ENCODE assay signal across 24 cellular contexts in the genomic region with DNA sequence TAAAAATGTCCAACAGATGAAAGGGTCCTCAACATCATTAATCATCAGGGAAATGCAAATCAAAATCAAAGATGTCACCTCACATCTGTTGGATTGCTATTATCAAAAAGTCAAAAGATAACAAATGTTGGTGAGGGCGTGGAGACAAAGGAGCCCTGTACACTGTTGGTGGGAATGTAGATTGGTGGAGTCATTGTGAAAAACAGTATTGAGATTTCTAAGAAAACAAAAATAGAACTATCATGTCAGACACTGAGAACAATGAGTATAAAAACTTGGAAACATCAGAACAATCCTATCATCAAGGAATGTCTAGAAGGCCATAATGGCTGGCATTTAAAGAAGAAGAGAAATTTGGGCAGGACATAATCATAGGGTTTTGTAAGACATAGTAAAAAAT.
A peak's percentile ranks its signal among the peaks of the same experiment; 100 is the strongest.
DNase-seq lines count a peak whose midpoint lies in the region; ATAC-seq and TF ChIP-seq lines count a peak whose summit lies in the region.
"Had no signal": no experiment of that assay in that cellular context is flagged by ENCODE, and none has a peak within 500 bp of the region (broad histone marks: within the 10 kb centered on the region; RNA-seq: fewer than 3 reads in every experiment).

No MANE protein-coding gene starts in this region.

- no peak overlapping the region for H3K9ac ChIP-seq in mammary epithelial cell (ENCODE audit: insufficient read depth, low read length)

- H3K4me2 ChIP-seq in mammary epithelial cell (ENCODE audit: insufficient read depth, low read depth, low read length) = no peak overlapping the region

- DNase-seq in MCF 10A (ENCODE audit: unreplicated experiment) (no peak), mammary epithelial cell (no peak), NCI-H82 (lab: John Stamatoyannopoulos, UW) (peak; percentile 53), dermis blood vessel endothelial cell (no peak), NCI-H187 (lab: John Stamatoyannopoulos, UW) (no peak)
- DNase-seq in CD8-positive, alpha-beta memory T cell = no peak
- DNase-seq: BE2C, DMS153, DND-41, Karpas-422, NCI-H1092 treated with DMSO at 0.1 percent for 48 hours, NCI-H1436, NCI-H187 treated with DMSO at 0.1 percent for 48 hours, NCI-H2171 treated with DMSO at 0.1 percent for 48 hours, NCI-H345, NCI-H748 treated with DMSO at 0.1 percent for 48 hours, Peyer's patch, SHP77 treated with DMSO at 0.1 percent for 48 hours, T-helper 1 cell had no signal

- H3K4me1 ChIP-seq in mammary epithelial cell (ENCODE audit: insufficient read depth, low read length) = peaks cover 38% of the 10 kb centered on the region
- no peaks in the 10 kb centered on the region for H3K4me1 ChIP-seq in CD8-positive, alpha-beta memory T cell (ENCODE audit: insufficient read depth, low read length)
- H3K4me1 ChIP-seq: BE2C, Peyer's patch had no signal

- no peaks in the 10 kb centered on the region for H4K20me1 ChIP-seq in mammary epithelial cell (ENCODE audit: insufficient read depth, low read length)

- no peaks in the 10 kb centered on the region for H3K79me2 ChIP-seq in mammary epithelial cell (ENCODE audit: insufficient read depth, low read length)

- H3K9me3 ChIP-seq in mammary epithelial cell (replicated peaks; ENCODE audit: insufficient read depth, low read length) = no peaks in the 10 kb centered on the region
- no peaks in the 10 kb centered on the region for H3K9me3 ChIP-seq in CD8-positive, alpha-beta memory T cell (ENCODE audit: low read length)
- H3K9me3 ChIP-seq: BE2C, Peyer's patch had no signal

- in situ Hi-C loops in mammary epithelial cell (cut with MboI; ENCODE audit: low sequenced_read_pairs in 2 of 2) = no loop called here

- H3K27me3 Mint-ChIP-seq in MCF 10A (ENCODE audit: insufficient read depth, unreplicated experiment) = no peaks in the 10 kb centered on the region
- H3K27me3 Mint-ChIP-seq in CD8-positive, alpha-beta memory T cell = peaks cover 0 to 9% of the 10 kb centered on the region in 2 donors

- no peak overlapping the region for H3K27ac ChIP-seq in mammary epithelial cell (ENCODE audit: insufficient read depth, low read depth, low read length)
- H3K27ac ChIP-seq in CD8-positive, alpha-beta memory T cell (ENCODE audit: low read depth, low read length) = no peak overlapping the region
- H3K27ac ChIP-seq: 22Rv1, Peyer's patch had no signal

- peaks cover 7% of the 10 kb centered on the region for H3K36me3 Mint-ChIP-seq in MCF 10A (ENCODE audit: insufficient read depth, unreplicated experiment)
- no peaks in the 10 kb centered on the region for H3K36me3 Mint-ChIP-seq in CD8-positive, alpha-beta memory T cell
- H3K36me3 Mint-ChIP-seq: CD14-positive monocyte had no signal

- peak; percentile 60 for ATAC-seq in HG02885 (IDR thresholded peaks at IDR 0.05; ENCODE audit: poor library complexity, unreplicated experiment)
- no peak for ATAC-seq in GM21423 (IDR thresholded peaks at IDR 0.05; ENCODE audit: unreplicated experiment)

- H3K27me3 ChIP-seq in mammary epithelial cell (ENCODE audit: insufficient read depth, low read length) = no peaks in the 10 kb centered on the region
- H3K27me3 ChIP-seq in CD8-positive, alpha-beta memory T cell (ENCODE audit: insufficient read depth, low read length, poor library complexity, severe bottlenecking) = no peaks in the 10 kb centered on the region
- H3K27me3 ChIP-seq: BE2C, Peyer's patch had no signal

- BruUV-seq in MCF 10A (replicated peaks; lab: Mats Ljungman, UMichigan) = no TSS peak
- BruUV-seq in mammary epithelial cell (replicated peaks; lab: Mats Ljungman, UMichigan) = no TSS peak

- no peak overlapping the region for H3K4me3 ChIP-seq in mammary epithelial cell (replicated peaks in 1 of 3; ENCODE audit: insufficient read depth in 1 of 3, low read depth in 2 of 3, low read length in 3 of 3)
- H3K4me3 ChIP-seq in CD8-positive, alpha-beta memory T cell (ENCODE audit: low read length) = no peak overlapping the region
- H3K4me3 ChIP-seq: Peyer's patch had no signal

- H3K9me3 Mint-ChIP-seq in MCF 10A (ENCODE audit: unreplicated experiment) = no peaks in the 10 kb centered on the region
- H3K9me3 Mint-ChIP-seq in CD8-positive, alpha-beta memory T cell = peaks cover 0 to 5% (median 4%) of the 10 kb centered on the region in 5 donors
- H3K9me3 Mint-ChIP-seq: T-helper 2 cell treated with Interferon-gamma antibody and Interleukin-4, amounts not matched to agents 5 μg/mL and 100 μg/mL, for 36 hours had no signal

- dilution Hi-C loops in mammary epithelial cell (cut with HindIII; ENCODE audit: low sequenced_read_pairs) = no loop called here

- intact Hi-C loops in MCF 10A (cut with micrococcal nuclease) (no loop called here), mammary epithelial cell (cut with micrococcal nuclease) (no loop called here)

- H3K4me3 Mint-ChIP-seq in MCF 10A (ENCODE audit: unreplicated experiment) = no peak overlapping the region
- H3K4me3 Mint-ChIP-seq in CD8-positive, alpha-beta memory T cell = no peak overlapping the region
- H3K4me3 Mint-ChIP-seq: CD14-positive monocyte; T-helper 2 cell treated with Interferon-gamma antibody and Interleukin-4, amounts not matched to agents 5 μg/mL and 100 μg/mL, for 36 hours had no signal

- H3K36me3 ChIP-seq in mammary epithelial cell (ENCODE audit: insufficient read depth, low read length) = no peaks in the 10 kb centered on the region
- H3K36me3 ChIP-seq in CD8-positive, alpha-beta memory T cell (ENCODE audit: insufficient read depth, low read length) = no peaks in the 10 kb centered on the region
- H3K36me3 ChIP-seq: BE2C, Peyer's patch had no signal

- 50% methylated on average over 1 of the region's 1 CpG for WGBS in mammary epithelial cell (ENCODE audit: low coverage, missing lambda C conversion rate)

- peak overlapping the region; percentile 73 for H3K27ac Mint-ChIP-seq in MCF 10A (ENCODE audit: low read depth, unreplicated experiment)
- H3K27ac Mint-ChIP-seq in CD8-positive, alpha-beta memory T cell = no peak overlapping the region
- H3K27ac Mint-ChIP-seq: CD14-positive monocyte; T-helper 2 cell treated with Interferon-gamma antibody and Interleukin-4, amounts not matched to agents 5 μg/mL and 100 μg/mL, for 36 hours had no signal

- POLR2A ChIA-PET in MCF 10A (lab: Yijun Ruan, JAX) = no interaction called here
- POLR2A ChIA-PET in CD8-positive, alpha-beta memory T cell (lab: Charles Lee) = no interaction called here

- TF ChIP-seq CTCF in MCF 10A (IDR thresholded peaks at IDR 0.05; ENCODE audit: unreplicated experiment) = no peak
- TF ChIP-seq CTCF in mammary epithelial cell (conservative IDR thresholded peaks at IDR 0.05 in 1 of 2, IDR thresholded peaks at IDR 0.05 in 1 of 2; ENCODE audit: extremely low read depth in 1 of 2, insufficient read depth in 1 of 2, low read depth in 1 of 2, low read length in 2 of 2) = no peak

- no peak overlapping the region for H2AFZ ChIP-seq in mammary epithelial cell (ENCODE audit: low read depth, low read length)

- CTCF ChIA-PET in MCF 10A (lab: Yijun Ruan, JAX) = no interaction called here
- CTCF ChIA-PET in mammary epithelial cell (lab: Charles Lee; ENCODE audit: low non-redundant PET) = no interaction called here
- CTCF ChIA-PET in CD8-positive, alpha-beta memory T cell (lab: Charles Lee) = no interaction called here

- peaks cover 36% of the 10 kb centered on the region for H3K4me1 Mint-ChIP-seq in MCF 10A (ENCODE audit: insufficient read depth, unreplicated experiment)
- no peaks in the 10 kb centered on the region for H3K4me1 Mint-ChIP-seq in CD8-positive, alpha-beta memory T cell
